In the genomic region with DNA sequence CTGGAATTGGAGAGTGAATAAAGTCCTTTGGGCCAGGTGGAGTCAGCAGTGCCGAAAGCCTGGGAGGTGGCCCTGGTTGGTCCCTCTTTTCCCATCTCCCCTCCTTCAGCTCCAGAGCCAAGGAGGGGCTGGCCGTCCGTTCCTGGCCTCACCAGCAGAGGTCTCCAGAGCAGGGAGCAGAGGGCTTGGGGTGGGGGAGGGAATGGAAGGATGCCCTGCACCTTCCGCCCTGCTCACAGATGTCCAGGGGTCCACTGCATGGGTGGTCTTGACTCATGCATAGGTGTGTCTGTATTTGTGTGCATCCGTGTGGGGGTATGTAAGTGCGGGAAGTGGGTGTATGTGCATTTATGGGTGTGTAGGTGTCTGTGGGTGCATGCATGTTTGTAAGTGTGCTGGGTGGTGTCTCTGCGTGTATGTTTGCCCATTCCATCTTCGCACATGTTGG, we compare ENCODE assay signal across 8 cellular contexts.
DNase-seq lines count a peak whose midpoint lies in the region; ATAC-seq and TF ChIP-seq lines count a peak whose summit lies in the region.

No MANE protein-coding gene starts in this region.

- peak; percentile 81 for TF ChIP-seq CTCF in type B pancreatic cell (conservative IDR thresholded peaks at IDR 0.05)

- no peak overlapping the region for H3K4me3 Mint-ChIP-seq in activated CD4-positive, alpha-beta memory T cell treated with anti-CD3 and anti-CD28 coated beads, Interleukin-2, amount 10 ng/mL, durations not matched to agents 7 days and 5 days
- H3K4me3 Mint-ChIP-seq in naive B cell (no peak overlapping the region), type B pancreatic cell (no peak overlapping the region)

- ATAC-seq in esophagus mucosa (peak; percentile 61), naive B cell (ENCODE audit: low read depth in 2 of 2) (peak in 1 of 2 donors; percentile 48), GM19452 (IDR thresholded peaks at IDR 0.05; ENCODE audit: unreplicated experiment) (no peak), GM21529 (IDR thresholded peaks at IDR 0.05; ENCODE audit: unreplicated experiment) (no peak)

- no peaks in the 10 kb centered on the region for H3K4me1 Mint-ChIP-seq in activated CD4-positive, alpha-beta memory T cell treated with anti-CD3 and anti-CD28 coated beads, Interleukin-2, amount 10 ng/mL, durations not matched to agents 7 days and 5 days
- peaks cover 14 to 21% (median 19%) of the 10 kb centered on the region in 3 donors for H3K4me1 Mint-ChIP-seq in naive B cell
- peaks cover 43% of the 10 kb centered on the region for H3K4me1 Mint-ChIP-seq in type B pancreatic cell (ENCODE audit: unreplicated experiment)

- POLR2A ChIA-PET in activated CD4-positive, alpha-beta memory T cell treated with anti-CD3 and anti-CD28 coated beads, Interleukin-2, amount 10 ng/mL, durations not matched to agents 7 days and 5 days (lab: Charles Lee) = interaction anchor here (1.1 kb wide), 1 partner anchor 202 kb away, joined by 4 read pairs; the partner anchor contains the start of gene ZFP36L2

- no peaks in the 10 kb centered on the region for H3K36me3 Mint-ChIP-seq in activated CD4-positive, alpha-beta memory T cell treated with anti-CD3 and anti-CD28 coated beads, Interleukin-2, amount 10 ng/mL, durations not matched to agents 7 days and 5 days (ENCODE audit: low read depth)
- H3K36me3 Mint-ChIP-seq in naive B cell = peaks cover 0 to 17% of the 10 kb centered on the region in 2 donors
- peaks cover 3% of the 10 kb centered on the region for H3K36me3 Mint-ChIP-seq in type B pancreatic cell

- H3K27me3 Mint-ChIP-seq in activated CD4-positive, alpha-beta memory T cell treated with anti-CD3 and anti-CD28 coated beads, Interleukin-2, amount 10 ng/mL, durations not matched to agents 7 days and 5 days = no peaks in the 10 kb centered on the region
- H3K27me3 Mint-ChIP-seq in naive B cell (no peaks in the 10 kb centered on the region), type B pancreatic cell (no peaks in the 10 kb centered on the region)

- peaks cover 19% of the 10 kb centered on the region for H3K9me3 ChIP-seq in KOPT-K1 (ENCODE audit: insufficient read depth, low read length, poor library complexity, severe bottlenecking)

- H3K36me3 ChIP-seq in KOPT-K1 (ENCODE audit: insufficient read depth, low read length) = no peaks in the 10 kb centered on the region

- H3K27ac ChIP-seq in KOPT-K1 (ENCODE audit: low read depth, low read length, poor library complexity, severe bottlenecking) = peak overlapping the region; percentile 44

- DNase-seq in ELF-1 (ENCODE audit: low read depth, low spot score) (peak; percentile 86), naive B cell (peak; percentile 34), type B pancreatic cell (ENCODE audit: extremely low spot score, unreplicated experiment) (no peak)
- peak; percentile 22 for DNase-seq in activated CD4-positive, alpha-beta memory T cell treated with anti-CD3 and anti-CD28 coated beads, Interleukin-2, amount 10 ng/mL, durations not matched to agents 7 days and 5 days

- peaks cover 9% of the 10 kb centered on the region for H3K9me3 Mint-ChIP-seq in activated CD4-positive, alpha-beta memory T cell treated with anti-CD3 and anti-CD28 coated beads, Interleukin-2, amount 10 ng/mL, durations not matched to agents 7 days and 5 days
- peaks cover 6 to 22% (median 10%) of the 10 kb centered on the region in 7 donors for H3K9me3 Mint-ChIP-seq in naive B cell
- H3K9me3 Mint-ChIP-seq in type B pancreatic cell = no peaks in the 10 kb centered on the region

- CTCF ChIA-PET in activated CD4-positive, alpha-beta memory T cell treated with anti-CD3 and anti-CD28 coated beads, Interleukin-2, amount 10 ng/mL, durations not matched to agents 7 days and 5 days (lab: Charles Lee) = interaction anchor here (0.5 to 1.0 kb wide), 2 partner anchors 459 to 662 kb away, joined by 4 read pairs; no protein-coding TSS in a partner anchor

- H3K27ac Mint-ChIP-seq in activated CD4-positive, alpha-beta memory T cell treated with anti-CD3 and anti-CD28 coated beads, Interleukin-2, amount 10 ng/mL, durations not matched to agents 7 days and 5 days = no peak overlapping the region
- H3K27ac Mint-ChIP-seq in naive B cell (peak overlapping the region in 3 of 6 donors; percentile 51 to 93 (median 80)), type B pancreatic cell (peak overlapping the region; percentile 64)
